2 cellular contexts compared by ENCODE assay signal in genomic region chr7:138932870-138933269, GRCh38.
TF ChIP-seq lines count a peak whose summit lies in the region.

No MANE protein-coding gene starts in this region.

TF ChIP-seq in WTC11, 78 proteins besides CTCF, POLR2A, EP300 and RAD21 (continued from another document):
- TF ChIP-seq ZNF281 (CRISPR knock-in tag; IDR thresholded peaks at IDR 0.05), result no peak
- TF ChIP-seq SP1 (CRISPR knock-in tag; conservative IDR thresholded peaks at IDR 0.05), result no peak
- TF ChIP-seq ZNF532 (CRISPR knock-in tag; IDR thresholded peaks at IDR 0.05; ENCODE audit: borderline replicate concordance), result no peak
- no peak for TF ChIP-seq JAZF1 (CRISPR knock-in tag; IDR thresholded peaks at IDR 0.05)
- TF ChIP-seq E2F1 (CRISPR knock-in tag; IDR thresholded peaks at IDR 0.05), result no peak
- TF ChIP-seq USF2 (CRISPR knock-in tag; IDR thresholded peaks at IDR 0.05), result no peak
- TF ChIP-seq GTF2I (CRISPR knock-in tag; conservative IDR thresholded peaks at IDR 0.05), result no peak
- no peak for TF ChIP-seq SOX15 (CRISPR knock-in tag; IDR thresholded peaks at IDR 0.05)

TF ChIP-seq in SK-N-SH, 30 proteins besides CTCF, POLR2A, EP300 and RAD21 (continued from another document):
- TF ChIP-seq IRF3 (IDR thresholded peaks at IDR 0.05; ENCODE audit: low read depth, low read length) (no peak), NFIC (IDR thresholded peaks at IDR 0.05; ENCODE audit: borderline replicate concordance) (no peak), RFX5 (IDR thresholded peaks at IDR 0.05; ENCODE audit: low read length) (no peak), ZBTB33 (IDR thresholded peaks at IDR 0.05; ENCODE audit: borderline replicate concordance, low read depth) (no peak), EZH2phosphoT487 (IDR thresholded peaks at IDR 0.05; ENCODE audit: borderline replicate concordance, low read depth) (no peak), USF1 (IDR thresholded peaks at IDR 0.05; ENCODE audit: borderline replicate concordance, low read depth) (no peak), MXI1 (IDR thresholded peaks at IDR 0.05; ENCODE audit: low read depth, low read length) (no peak), PBX3 (IDR thresholded peaks at IDR 0.05) (no peak), FOSL2 (IDR thresholded peaks at IDR 0.05; ENCODE audit: borderline replicate concordance, low read depth) (no peak), POLR2AphosphoS5 (IDR thresholded peaks at IDR 0.05; ENCODE audit: low read depth, low read length) (no peak), TEAD4 (IDR thresholded peaks at IDR 0.05; ENCODE audit: borderline replicate concordance, insufficient read depth) (no peak), YY1 (IDR thresholded peaks at IDR 0.05; ENCODE audit: low read depth) (no peak), MEF2A (IDR thresholded peaks at IDR 0.05; ENCODE audit: borderline replicate concordance, low read depth) (no peak), GABPA (IDR thresholded peaks at IDR 0.05; ENCODE audit: low read depth) (no peak), ELF1 (IDR thresholded peaks at IDR 0.05) (no peak), RCOR1 (IDR thresholded peaks at IDR 0.05; ENCODE audit: low read length) (no peak)
TF ChIP-seq in SK-N-SH: peak in this region for 0.
